In the genomic region with DNA sequence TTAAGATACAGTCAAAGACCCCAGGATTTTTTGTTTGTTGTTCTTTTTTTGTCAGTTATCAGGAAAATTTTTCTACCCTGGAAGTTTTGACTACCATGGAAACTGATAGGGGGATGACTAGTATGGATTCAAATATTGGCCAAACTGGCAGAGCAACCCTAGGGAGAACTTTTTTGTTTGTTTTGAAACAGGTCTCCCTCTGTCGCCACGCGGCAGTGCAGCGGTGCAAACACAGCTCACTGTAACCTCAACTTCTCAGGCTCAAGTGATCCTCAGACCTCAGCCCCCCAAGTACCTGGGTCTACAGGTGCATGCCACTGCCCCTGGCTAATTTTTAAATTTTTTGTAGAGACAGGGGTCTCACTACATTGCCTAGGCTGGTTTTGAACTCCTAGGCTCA, we compare ENCODE assay signal across 14 cellular contexts. TPM values are rescaled to one million over a fixed set of nuclear protein-coding genes. Genes with fewer than 3 reads are reported as not detected.
A peak's percentile ranks its signal among the peaks of the same experiment; 100 is the strongest.
DNase-seq lines count a peak whose midpoint lies in the region; ATAC-seq, FAIRE-seq and TF ChIP-seq lines count a peak whose summit lies in the region.
"Had no signal": no experiment of that assay in that cellular context is flagged by ENCODE, and none has a peak within 500 bp of the region (broad histone marks: within the 10 kb centered on the region; RNA-seq: fewer than 3 reads in every experiment).

No MANE protein-coding gene starts in this region.

- TF ChIP-seq EP300 in HepG2 (IDR thresholded peaks at IDR 0.05; ENCODE audit: low read depth in 2 of 2, low read length in 2 of 2): no peak
- TF ChIP-seq EP300 in HepG2 (CRISPR knock-in tag; IDR thresholded peaks at IDR 0.05; ENCODE audit: borderline replicate concordance): no peak

- H3K9ac ChIP-seq in HepG2 (ENCODE audit: insufficient read depth, low read depth, low read length): no peak overlapping the region

- CTCF ChIA-PET in CD4-positive, alpha-beta T cell (lab: Charles Lee): no interaction called here
- CTCF ChIA-PET in HepG2 (lab: Yijun Ruan, JAX; ENCODE audit: low intra/inter-chr PET ratio, low total read pairs): no interaction called here

- H3K9me3 ChIP-seq in CD4-positive, alpha-beta T cell (ENCODE audit: control insufficient read depth, low read length): no peaks in the 10 kb centered on the region
- H3K9me3 ChIP-seq in HepG2 (ENCODE audit: low read length): no peaks in the 10 kb centered on the region
- no peaks in the 10 kb centered on the region for H3K9me3 ChIP-seq in effector memory CD4-positive, alpha-beta T cell (ENCODE audit: control insufficient read depth, low read length)

- BruUV-seq in HepG2 (replicated peaks; lab: Mats Ljungman, UMichigan): no TSS peak

- no peaks in the 10 kb centered on the region for H4K20me1 ChIP-seq in HepG2 (ENCODE audit: insufficient read depth, low read length)

- peak overlapping the region; percentile 86 for H3K27ac Mint-ChIP-seq in CD4-positive, alpha-beta T cell
- no peak overlapping the region for H3K27ac Mint-ChIP-seq in activated T-helper 17 cell treated with anti-CD3 and anti-CD28 coated beads, Interleukin-2, amount 50 U/mL, for 72 hours
- H3K27ac Mint-ChIP-seq: type B pancreatic cell had no signal

- peaks cover 13% of the 10 kb centered on the region for H3K4me1 Mint-ChIP-seq in CD4-positive, alpha-beta T cell (ENCODE audit: low read depth)
- peaks cover 13% of the 10 kb centered on the region for H3K4me1 Mint-ChIP-seq in activated T-helper 17 cell treated with anti-CD3 and anti-CD28 coated beads, Interleukin-2, amount 50 U/mL, for 72 hours

- no peak for DNase-seq in CD4-positive, alpha-beta T cell
- DNase-seq in HepG2 (ENCODE audit: low spot score): no peak
- DNase-seq in effector memory CD4-positive, alpha-beta T cell: no peak
- DNase-seq in stimulated activated CD4-positive, alpha-beta T cell treated with anti-CD3 and anti-CD28 coated beads, Interleukin-12 subunit alpha, Interleukin-12 subunit beta, amount 100 ng/mL, for 4 hours: no peak
- DNase-seq: GF-D8; natural killer cell; NCI-H1105 treated with DMSO at 0.1 percent for 48 hours; NCI-H345; stimulated activated CD4-positive, alpha-beta T cell treated with anti-CD3 and anti-CD28 coated beads, Interleukin-2, amount 100 ng/mL, for 24 hours had no signal

- peaks cover 21% of the 10 kb centered on the region for H3K36me3 ChIP-seq in ACC112 (ENCODE audit: insufficient read depth, low read length)
- H3K36me3 ChIP-seq in HepG2 (replicated peaks in 1 of 2; ENCODE audit: control insufficient read depth in 1 of 2, insufficient read depth in 2 of 2, low read length in 2 of 2): peaks cover 5 to 32% of the 10 kb centered on the region in 2 experiments; a peak in 3 of 5 replicates
- no peaks in the 10 kb centered on the region for H3K36me3 ChIP-seq in effector memory CD4-positive, alpha-beta T cell (ENCODE audit: control insufficient read depth, insufficient read depth, low read length)

- H2AFZ ChIP-seq in ACC112 (ENCODE audit: low read length, unreplicated experiment) (no peak overlapping the region), HepG2 (ENCODE audit: low read length) (no peak overlapping the region)

- intact Hi-C loops in CD4-positive, alpha-beta T cell (cut with DNase I, micrococcal nuclease): loop anchor here (2.0 to 5.0 kb wide), 3 partner anchors 48 to 164 kb away; a partner anchor contains a TSS
- intact Hi-C loops in HepG2 (cut with micrococcal nuclease; ENCODE audit: unreplicated experiment): loop anchor here (2.0 kb wide), 1 partner anchor 38 kb away; no protein-coding TSS in a partner anchor

- no peak for TF ChIP-seq RAD21 in HepG2 (CRISPR knock-in tag; IDR thresholded peaks at IDR 0.05)

- TF ChIP-seq CTCF in CD4-positive, alpha-beta T cell (IDR thresholded peaks at IDR 0.05): no peak
- no peak for TF ChIP-seq CTCF in HepG2 (CRISPR knock-in tag; IDR thresholded peaks at IDR 0.05)

- H3K4me2 ChIP-seq in HepG2 (ENCODE audit: low read depth, low read length): no peak overlapping the region

- H3K4me3 ChIP-seq in ACC112 (ENCODE audit: low read depth, low read length) (peak overlapping the region; percentile 24; the same call in 1 of the 2 replicates), HepG2 (replicated peaks in 1 of 3; ENCODE audit: insufficient read depth in 1 of 3, low read depth in 2 of 3, low read length in 3 of 3) (no peak overlapping the region)
- no peak overlapping the region for H3K4me3 ChIP-seq in effector memory CD4-positive, alpha-beta T cell (ENCODE audit: insufficient read depth, low read depth, low read length, poor library complexity, severe bottlenecking)

- H3K4me3 Mint-ChIP-seq in CD4-positive, alpha-beta T cell: peak overlapping the region; percentile 3
- peak overlapping the region; percentile 77 for H3K4me3 Mint-ChIP-seq in activated T-helper 17 cell treated with anti-CD3 and anti-CD28 coated beads, Interleukin-2, amount 50 U/mL, for 72 hours
- H3K4me3 Mint-ChIP-seq: type B pancreatic cell had no signal

- H3K27me3 ChIP-seq in ACC112 (ENCODE audit: insufficient read depth, low read length) (no peaks in the 10 kb centered on the region), HepG2 (ENCODE audit: control insufficient read depth in 1 of 2, insufficient read depth in 2 of 2, low read length in 2 of 2) (no peaks in the 10 kb centered on the region)
- no peaks in the 10 kb centered on the region for H3K27me3 ChIP-seq in CD4-positive, alpha-beta T cell (ENCODE audit: control insufficient read depth, insufficient read depth, low read length)
- H3K27me3 ChIP-seq in effector memory CD4-positive, alpha-beta T cell (replicated peaks; ENCODE audit: control insufficient read depth, insufficient read depth, low read length, poor library complexity, severe bottlenecking): no peaks in the 10 kb centered on the region

- TF ChIP-seq POLR2A in HepG2 (IDR thresholded peaks at IDR 0.05; ENCODE audit: insufficient read depth in 1 of 2, low read depth in 2 of 2, low read length in 2 of 2): no peak

- peaks cover 77% of the 10 kb centered on the region for H3K79me2 ChIP-seq in ACC112 (ENCODE audit: control insufficient read depth, insufficient read depth, low read length, unreplicated experiment)
- peaks cover 3% of the 10 kb centered on the region for H3K79me2 ChIP-seq in HepG2 (ENCODE audit: insufficient read depth, low read length)

- in situ Hi-C loops in HepG2 (cut with HindIII; ENCODE audit: extremely low pct_ligation_motif_present, low pct_unique_long_range_greater_than_20kb): loop anchor here (10.0 kb wide), 1 partner anchor 166 kb away; a partner anchor contains a TSS

- peaks cover 27% of the 10 kb centered on the region for H3K36me3 Mint-ChIP-seq in CD4-positive, alpha-beta T cell (ENCODE audit: low read depth)
- H3K36me3 Mint-ChIP-seq in activated T-helper 17 cell treated with anti-CD3 and anti-CD28 coated beads, Interleukin-2, amount 50 U/mL, for 72 hours (ENCODE audit: low read depth): peaks cover 9% of the 10 kb centered on the region
- H3K36me3 Mint-ChIP-seq: natural killer cell had no signal

- peak overlapping the region; percentile 80 for H3K27ac ChIP-seq in ACC112 (ENCODE audit: low read depth, low read length)
- peak overlapping the region; percentile 60 for H3K27ac ChIP-seq in CD4-positive, alpha-beta T cell (ENCODE audit: low read depth, low read length)
- no peak overlapping the region for H3K27ac ChIP-seq in HepG2 (ENCODE audit: extremely low read length, insufficient read depth, low read length)
- H3K27ac ChIP-seq in effector memory CD4-positive, alpha-beta T cell (ENCODE audit: insufficient read depth, low read length, poor library complexity, severe bottlenecking): no peak overlapping the region

- H3K9me3 Mint-ChIP-seq in CD4-positive, alpha-beta T cell: no peaks in the 10 kb centered on the region
- H3K9me3 Mint-ChIP-seq in activated T-helper 17 cell treated with anti-CD3 and anti-CD28 coated beads, Interleukin-2, amount 50 U/mL, for 72 hours: no peaks in the 10 kb centered on the region

- H3K4me1 ChIP-seq in ACC112 (ENCODE audit: control insufficient read depth, insufficient read depth, low read length, unreplicated experiment) (peaks cover 62% of the 10 kb centered on the region), HepG2 (ENCODE audit: insufficient read depth, low read length) (peaks cover 15% of the 10 kb centered on the region)
- H3K4me1 ChIP-seq in effector memory CD4-positive, alpha-beta T cell (ENCODE audit: control insufficient read depth, insufficient read depth, low read length, poor library complexity, severe bottlenecking): no peaks in the 10 kb centered on the region

- ATAC-seq in CD4-positive, alpha-beta T cell (ENCODE audit: poor library complexity): no peak
- no peak for ATAC-seq in activated T-helper 17 cell treated with anti-CD3 and anti-CD28 coated beads, Interleukin-2, amount 50 U/mL, for 72 hours (replicated peaks)
- no peak for ATAC-seq in HepG2
- no peak for ATAC-seq in HG03095 (IDR thresholded peaks at IDR 0.05; ENCODE audit: unreplicated experiment)
- ATAC-seq in GM19023 (IDR thresholded peaks at IDR 0.05; ENCODE audit: unreplicated experiment): no peak

- WGBS in HepG2 (ENCODE audit: low lambda C conversion rate): 98% methylated on average over 4 of the region's 4 CpGs

- no peak for FAIRE-seq in HepG2 (lab: Jason Lieb, UNC)

- POLR2A ChIA-PET in CD4-positive, alpha-beta T cell (lab: Charles Lee): interaction anchor here (0.7 kb wide), 1 partner anchor 165 kb away, joined by 3 read pairs; a partner anchor contains a TSS
- POLR2A ChIA-PET in HepG2 (lab: Yijun Ruan, JAX): no interaction called here

- no peaks in the 10 kb centered on the region for H3K27me3 Mint-ChIP-seq in CD4-positive, alpha-beta T cell
- no peaks in the 10 kb centered on the region for H3K27me3 Mint-ChIP-seq in activated T-helper 17 cell treated with anti-CD3 and anti-CD28 coated beads, Interleukin-2, amount 50 U/mL, for 72 hours
- H3K27me3 Mint-ChIP-seq: type B pancreatic cell had no signal

RNA-seq across cellular contexts. Expression of a gene that starts 46.6 kb away (rescaled TPM):
- total RNA-seq in CD4-positive, alpha-beta T cell: 10 to 100 TPM; 17.2 TPM
- 10 to 100 TPM; 19.0 to 45.2 TPM for total RNA-seq in activated T-helper 17 cell treated with anti-CD3 and anti-CD28 coated beads, Interleukin-2, amount 50 U/mL, for 72 hours
- total RNA-seq in HepG2 (2016; rRNA removed; fragmentation: Illumina TruSeq; extraction: Trizol): 21.2 and 28.4 TPM in 2 replicates
- 7.9 and 11.8 TPM in 2 replicates for total RNA-seq in HepG2 (2016; cell fraction: cytosol; rRNA removed; fragmentation: Illumina TruSeq; extraction: Trizol; ENCODE audit: low read depth)
- total RNA-seq in HepG2 (2016; cell fraction: insoluble cytoplasmic fraction; rRNA removed; fragmentation: Illumina TruSeq; extraction: Trizol): 19.8 and 28.6 TPM in 2 replicates
- total RNA-seq in HepG2 (2016; cell fraction: membrane; rRNA removed; fragmentation: Illumina TruSeq; extraction: Trizol): 19.8 and 22.1 TPM in 2 replicates
- total RNA-seq in HepG2 (2016; cell fraction: nucleus; rRNA removed; fragmentation: Illumina TruSeq; extraction: Trizol): 31.0 and 31.1 TPM in 2 replicates
- 14.7 and 19.0 TPM in 2 replicates for polyA plus RNA-seq in HepG2 (2011; rRNA removed)
- polyA plus RNA-seq in HepG2 (2011; cell fraction: cytosol; rRNA removed): 13.8 and 15.5 TPM in 2 replicates
- polyA plus RNA-seq in HepG2 (2011; cell fraction: nucleus; rRNA removed): 14.5 and 18.5 TPM in 2 replicates
- polyA plus RNA-seq in HepG2 (2012): 19.9 and 27.3 TPM in 2 replicates
- polyA plus RNA-seq in HepG2 (2016; cell fraction: cytosol; fragmentation: Illumina TruSeq; extraction: Trizol; ENCODE audit: low read depth): 9.2 and 13.1 TPM in 2 replicates
- polyA plus RNA-seq in HepG2 (2016; cell fraction: insoluble cytoplasmic fraction; fragmentation: Illumina TruSeq; extraction: Trizol; ENCODE audit: low read depth): 22.9 and 23.5 TPM in 2 replicates
- 16.3 and 19.2 TPM in 2 replicates for polyA plus RNA-seq in HepG2 (2016; cell fraction: membrane; fragmentation: Illumina TruSeq; extraction: Trizol; ENCODE audit: low read depth)
- 57.8 and 63.2 TPM in 2 replicates for polyA plus RNA-seq in HepG2 (2016; cell fraction: nucleus; fragmentation: Illumina TruSeq; extraction: Trizol; ENCODE audit: insufficient read depth, low read depth)
- 37.3 and 96.0 TPM in 2 replicates for polyA minus RNA-seq in HepG2 (2011; rRNA and poly(A)+ RNA removed; ENCODE audit: low replicate concordance)
- polyA minus RNA-seq in HepG2 (2011; cell fraction: cytosol; rRNA and poly(A)+ RNA removed): 9.6 and 11.3 TPM in 2 replicates
- polyA minus RNA-seq in HepG2 (2011; cell fraction: nucleus; rRNA and poly(A)+ RNA removed): 7.3 and 11.7 TPM in 2 replicates

Comparison
In these comparisons a context has a peak if more than half of its experiments do, and no peak if none do; other contexts are left out.
1. H3K27ac ChIP-seq: peak in ACC112 (single experiment) and CD4-positive, alpha-beta T cell (single experiment); none in HepG2 (single experiment) and effector memory CD4-positive, alpha-beta T cell (single experiment).